ENCODE assay signal across 1 cellular context in the genomic region with DNA sequence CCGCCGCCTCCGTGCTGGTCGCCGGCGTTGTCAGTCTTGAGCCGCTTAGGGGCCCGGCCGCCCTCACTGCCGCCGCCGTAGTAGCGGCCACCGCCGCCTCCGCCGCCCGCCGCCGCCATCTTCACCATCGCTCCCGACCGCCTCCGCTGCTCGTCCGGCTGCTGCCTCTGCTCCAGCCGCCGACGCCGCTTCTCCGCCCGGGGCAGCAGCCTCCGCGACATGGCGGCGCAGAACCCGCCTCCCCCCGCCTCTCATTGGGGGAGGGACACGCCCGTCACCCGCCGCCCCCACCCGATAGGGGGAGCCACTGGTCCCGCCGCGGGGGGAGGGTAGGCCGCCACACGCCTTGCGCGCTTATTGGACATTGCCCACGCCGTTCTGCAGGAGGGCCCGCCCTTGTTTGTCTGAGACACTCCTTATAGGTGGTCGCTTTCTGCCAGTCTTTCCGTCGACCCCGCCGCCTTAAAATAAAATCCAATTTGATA.
TF ChIP-seq lines count a peak whose summit lies in the region.

A gene (minus strand): TSS at position 241 of the 485 bp plus-strand sequence. CDS start 20 bp downstream, at position 221.

TF ChIP-seq in K562, 482 proteins besides CTCF, POLR2A, EP300 and RAD21 (continued from another document and continues in another):
- TF ChIP-seq, protein P1, sequence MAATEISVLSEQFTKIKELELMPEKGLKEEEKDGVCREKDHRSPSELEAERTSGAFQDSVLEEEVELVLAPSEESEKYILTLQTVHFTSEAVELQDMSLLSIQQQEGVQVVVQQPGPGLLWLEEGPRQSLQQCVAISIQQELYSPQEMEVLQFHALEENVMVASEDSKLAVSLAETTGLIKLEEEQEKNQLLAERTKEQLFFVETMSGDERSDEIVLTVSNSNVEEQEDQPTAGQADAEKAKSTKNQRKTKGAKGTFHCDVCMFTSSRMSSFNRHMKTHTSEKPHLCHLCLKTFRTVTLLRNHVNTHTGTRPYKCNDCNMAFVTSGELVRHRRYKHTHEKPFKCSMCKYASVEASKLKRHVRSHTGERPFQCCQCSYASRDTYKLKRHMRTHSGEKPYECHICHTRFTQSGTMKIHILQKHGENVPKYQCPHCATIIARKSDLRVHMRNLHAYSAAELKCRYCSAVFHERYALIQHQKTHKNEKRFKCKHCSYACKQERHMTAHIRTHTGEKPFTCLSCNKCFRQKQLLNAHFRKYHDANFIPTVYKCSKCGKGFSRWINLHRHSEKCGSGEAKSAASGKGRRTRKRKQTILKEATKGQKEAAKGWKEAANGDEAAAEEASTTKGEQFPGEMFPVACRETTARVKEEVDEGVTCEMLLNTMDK (IDR thresholded peaks at IDR 0.05; ENCODE audit: borderline replicate concordance, insufficient read depth, low read depth, low read length, poor library complexity, severe bottlenecking), result peak; percentile 100
- TF ChIP-seq, protein P2, sequence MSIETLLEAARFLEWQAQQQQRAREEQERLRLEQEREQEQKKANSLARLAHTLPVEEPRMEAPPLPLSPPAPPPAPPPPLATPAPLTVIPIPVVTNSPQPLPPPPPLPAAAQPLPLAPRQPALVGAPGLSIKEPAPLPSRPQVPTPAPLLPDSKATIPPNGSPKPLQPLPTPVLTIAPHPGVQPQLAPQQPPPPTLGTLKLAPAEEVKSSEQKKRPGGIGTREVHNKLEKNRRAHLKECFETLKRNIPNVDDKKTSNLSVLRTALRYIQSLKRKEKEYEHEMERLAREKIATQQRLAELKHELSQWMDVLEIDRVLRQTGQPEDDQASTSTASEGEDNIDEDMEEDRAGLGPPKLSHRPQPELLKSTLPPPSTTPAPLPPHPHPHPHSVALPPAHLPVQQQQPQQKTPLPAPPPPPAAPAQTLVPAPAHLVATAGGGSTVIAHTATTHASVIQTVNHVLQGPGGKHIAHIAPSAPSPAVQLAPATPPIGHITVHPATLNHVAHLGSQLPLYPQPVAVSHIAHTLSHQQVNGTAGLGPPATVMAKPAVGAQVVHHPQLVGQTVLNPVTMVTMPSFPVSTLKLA (conservative IDR thresholded peaks at IDR 0.05), result no peak; a peak in 1 of 4 replicates
- TF ChIP-seq ZFX (CRISPR knock-in tag; IDR thresholded peaks at IDR 0.05) (peak; percentile 67), TARDBP (IDR thresholded peaks at IDR 0.05) (no peak), ZNF224 (CRISPR knock-in tag; IDR thresholded peaks at IDR 0.05) (no peak), TOE1 (IDR thresholded peaks at IDR 0.05; ENCODE audit: borderline replicate concordance) (no peak), TOE1 (CRISPR knock-in tag; IDR thresholded peaks at IDR 0.05; ENCODE audit: borderline replicate concordance, low read depth) (peak; percentile 75; the same call in 1 of the 2 replicates), ZNF12 (CRISPR knock-in tag; IDR thresholded peaks at IDR 0.05) (no peak), HLTF (IDR thresholded peaks at IDR 0.05) (no peak), TAF9B (IDR thresholded peaks at IDR 0.05; ENCODE audit: partially characterized antibody) (peak; percentile 45), ZNF79 (CRISPR knock-in tag; IDR thresholded peaks at IDR 0.05; ENCODE audit: low read depth) (no peak), FIP1L1 (IDR thresholded peaks at IDR 0.05; ENCODE audit: low read depth, low read length, poor library complexity, severe bottlenecking) (peak; percentile 88), CAMTA2 (CRISPR knock-in tag; conservative IDR thresholded peaks at IDR 0.05) (0 out of 2 replicates have a peak, but pooled peaks have one; percentile 42), SMAD2 (IDR thresholded peaks at IDR 0.05; ENCODE audit: low read depth, low read length) (no peak), RB1 (IDR thresholded peaks at IDR 0.05; ENCODE audit: low read depth) (peak; percentile 86), HCFC1 (IDR thresholded peaks at IDR 0.05; ENCODE audit: low read depth, low read length) (peak; percentile 59), SETDB1 (IDR thresholded peaks at IDR 0.05; ENCODE audit: low read length) (no peak), JUNB (CRISPR knock-in tag; conservative IDR thresholded peaks at IDR 0.05) (no peak), KAT8 (IDR thresholded peaks at IDR 0.05; ENCODE audit: low read depth) (no peak), SP1 (CRISPR knock-in tag; IDR thresholded peaks at IDR 0.05) (peak; percentile 99), PRMT5 (CRISPR knock-in tag; IDR thresholded peaks at IDR 0.05) (no peak), CHD1 (IDR thresholded peaks at IDR 0.05; ENCODE audit: low read length) (no peak), BACH1 (tag; IDR thresholded peaks at IDR 0.05) (no peak), RBM22 (IDR thresholded peaks at IDR 0.05; ENCODE audit: low read depth, low read length, poor library complexity, severe bottlenecking) (peak; percentile 72), MBD2 (IDR thresholded peaks at IDR 0.05; ENCODE audit: borderline replicate concordance, low read depth) (peak; percentile 96; the same call in 1 of the 2 replicates), NFRKB (IDR thresholded peaks at IDR 0.05; ENCODE audit: low read depth) (peak; percentile 98), BRD9 (IDR thresholded peaks at IDR 0.05; ENCODE audit: low read depth, partially characterized antibody) (no peak)
- TF ChIP-seq, protein P3, sequence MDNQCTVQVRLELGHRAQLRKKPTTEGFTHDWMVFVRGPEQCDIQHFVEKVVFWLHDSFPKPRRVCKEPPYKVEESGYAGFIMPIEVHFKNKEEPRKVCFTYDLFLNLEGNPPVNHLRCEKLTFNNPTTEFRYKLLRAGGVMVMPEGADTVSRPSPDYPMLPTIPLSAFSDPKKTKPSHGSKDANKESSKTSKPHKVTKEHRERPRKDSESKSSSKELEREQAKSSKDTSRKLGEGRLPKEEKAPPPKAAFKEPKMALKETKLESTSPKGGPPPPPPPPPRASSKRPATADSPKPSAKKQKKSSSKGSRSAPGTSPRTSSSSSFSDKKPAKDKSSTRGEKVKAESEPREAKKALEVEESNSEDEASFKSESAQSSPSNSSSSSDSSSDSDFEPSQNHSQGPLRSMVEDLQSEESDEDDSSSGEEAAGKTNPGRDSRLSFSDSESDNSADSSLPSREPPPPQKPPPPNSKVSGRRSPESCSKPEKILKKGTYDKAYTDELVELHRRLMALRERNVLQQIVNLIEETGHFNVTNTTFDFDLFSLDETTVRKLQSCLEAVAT (IDR thresholded peaks at IDR 0.05), result peak in 1 of 2 experiments; percentile 97; a peak in 2 of 4 replicates
- TF ChIP-seq, protein P4, sequence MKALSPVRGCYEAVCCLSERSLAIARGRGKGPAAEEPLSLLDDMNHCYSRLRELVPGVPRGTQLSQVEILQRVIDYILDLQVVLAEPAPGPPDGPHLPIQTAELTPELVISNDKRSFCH (CRISPR knock-in tag; IDR thresholded peaks at IDR 0.05), result no peak
- TF ChIP-seq, protein P4 (tag; IDR thresholded peaks at IDR 0.05), result peak; percentile 60; the same call in 1 of the 2 replicates
- TF ChIP-seq, protein P5, sequence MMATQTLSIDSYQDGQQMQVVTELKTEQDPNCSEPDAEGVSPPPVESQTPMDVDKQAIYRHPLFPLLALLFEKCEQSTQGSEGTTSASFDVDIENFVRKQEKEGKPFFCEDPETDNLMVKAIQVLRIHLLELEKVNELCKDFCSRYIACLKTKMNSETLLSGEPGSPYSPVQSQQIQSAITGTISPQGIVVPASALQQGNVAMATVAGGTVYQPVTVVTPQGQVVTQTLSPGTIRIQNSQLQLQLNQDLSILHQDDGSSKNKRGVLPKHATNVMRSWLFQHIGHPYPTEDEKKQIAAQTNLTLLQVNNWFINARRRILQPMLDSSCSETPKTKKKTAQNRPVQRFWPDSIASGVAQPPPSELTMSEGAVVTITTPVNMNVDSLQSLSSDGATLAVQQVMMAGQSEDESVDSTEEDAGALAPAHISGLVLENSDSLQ (IDR thresholded peaks at IDR 0.05), result peak; percentile 100
- TF ChIP-seq, protein P6, sequence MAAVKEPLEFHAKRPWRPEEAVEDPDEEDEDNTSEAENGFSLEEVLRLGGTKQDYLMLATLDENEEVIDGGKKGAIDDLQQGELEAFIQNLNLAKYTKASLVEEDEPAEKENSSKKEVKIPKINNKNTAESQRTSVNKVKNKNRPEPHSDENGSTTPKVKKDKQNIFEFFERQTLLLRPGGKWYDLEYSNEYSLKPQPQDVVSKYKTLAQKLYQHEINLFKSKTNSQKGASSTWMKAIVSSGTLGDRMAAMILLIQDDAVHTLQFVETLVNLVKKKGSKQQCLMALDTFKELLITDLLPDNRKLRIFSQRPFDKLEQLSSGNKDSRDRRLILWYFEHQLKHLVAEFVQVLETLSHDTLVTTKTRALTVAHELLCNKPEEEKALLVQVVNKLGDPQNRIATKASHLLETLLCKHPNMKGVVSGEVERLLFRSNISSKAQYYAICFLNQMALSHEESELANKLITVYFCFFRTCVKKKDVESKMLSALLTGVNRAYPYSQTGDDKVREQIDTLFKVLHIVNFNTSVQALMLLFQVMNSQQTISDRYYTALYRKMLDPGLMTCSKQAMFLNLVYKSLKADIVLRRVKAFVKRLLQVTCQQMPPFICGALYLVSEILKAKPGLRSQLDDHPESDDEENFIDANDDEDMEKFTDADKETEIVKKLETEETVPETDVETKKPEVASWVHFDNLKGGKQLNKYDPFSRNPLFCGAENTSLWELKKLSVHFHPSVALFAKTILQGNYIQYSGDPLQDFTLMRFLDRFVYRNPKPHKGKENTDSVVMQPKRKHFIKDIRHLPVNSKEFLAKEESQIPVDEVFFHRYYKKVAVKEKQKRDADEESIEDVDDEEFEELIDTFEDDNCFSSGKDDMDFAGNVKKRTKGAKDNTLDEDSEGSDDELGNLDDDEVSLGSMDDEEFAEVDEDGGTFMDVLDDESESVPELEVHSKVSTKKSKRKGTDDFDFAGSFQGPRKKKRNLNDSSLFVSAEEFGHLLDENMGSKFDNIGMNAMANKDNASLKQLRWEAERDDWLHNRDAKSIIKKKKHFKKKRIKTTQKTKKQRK (IDR thresholded peaks at IDR 0.05; ENCODE audit: borderline replicate concordance, low read depth, low read length), result peak; percentile 94
- TF ChIP-seq, protein P7, sequence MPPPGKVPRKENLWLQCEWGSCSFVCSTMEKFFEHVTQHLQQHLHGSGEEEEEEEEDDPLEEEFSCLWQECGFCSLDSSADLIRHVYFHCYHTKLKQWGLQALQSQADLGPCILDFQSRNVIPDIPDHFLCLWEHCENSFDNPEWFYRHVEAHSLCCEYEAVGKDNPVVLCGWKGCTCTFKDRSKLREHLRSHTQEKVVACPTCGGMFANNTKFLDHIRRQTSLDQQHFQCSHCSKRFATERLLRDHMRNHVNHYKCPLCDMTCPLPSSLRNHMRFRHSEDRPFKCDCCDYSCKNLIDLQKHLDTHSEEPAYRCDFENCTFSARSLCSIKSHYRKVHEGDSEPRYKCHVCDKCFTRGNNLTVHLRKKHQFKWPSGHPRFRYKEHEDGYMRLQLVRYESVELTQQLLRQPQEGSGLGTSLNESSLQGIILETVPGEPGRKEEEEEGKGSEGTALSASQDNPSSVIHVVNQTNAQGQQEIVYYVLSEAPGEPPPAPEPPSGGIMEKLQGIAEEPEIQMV (tag; conservative IDR thresholded peaks at IDR 0.05; ENCODE audit: low read depth), result no peak
- TF ChIP-seq, protein P8, sequence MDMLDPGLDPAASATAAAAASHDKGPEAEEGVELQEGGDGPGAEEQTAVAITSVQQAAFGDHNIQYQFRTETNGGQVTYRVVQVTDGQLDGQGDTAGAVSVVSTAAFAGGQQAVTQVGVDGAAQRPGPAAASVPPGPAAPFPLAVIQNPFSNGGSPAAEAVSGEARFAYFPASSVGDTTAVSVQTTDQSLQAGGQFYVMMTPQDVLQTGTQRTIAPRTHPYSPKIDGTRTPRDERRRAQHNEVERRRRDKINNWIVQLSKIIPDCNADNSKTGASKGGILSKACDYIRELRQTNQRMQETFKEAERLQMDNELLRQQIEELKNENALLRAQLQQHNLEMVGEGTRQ (CRISPR knock-in tag; IDR thresholded peaks at IDR 0.05), result no peak
- TF ChIP-seq, protein P9, sequence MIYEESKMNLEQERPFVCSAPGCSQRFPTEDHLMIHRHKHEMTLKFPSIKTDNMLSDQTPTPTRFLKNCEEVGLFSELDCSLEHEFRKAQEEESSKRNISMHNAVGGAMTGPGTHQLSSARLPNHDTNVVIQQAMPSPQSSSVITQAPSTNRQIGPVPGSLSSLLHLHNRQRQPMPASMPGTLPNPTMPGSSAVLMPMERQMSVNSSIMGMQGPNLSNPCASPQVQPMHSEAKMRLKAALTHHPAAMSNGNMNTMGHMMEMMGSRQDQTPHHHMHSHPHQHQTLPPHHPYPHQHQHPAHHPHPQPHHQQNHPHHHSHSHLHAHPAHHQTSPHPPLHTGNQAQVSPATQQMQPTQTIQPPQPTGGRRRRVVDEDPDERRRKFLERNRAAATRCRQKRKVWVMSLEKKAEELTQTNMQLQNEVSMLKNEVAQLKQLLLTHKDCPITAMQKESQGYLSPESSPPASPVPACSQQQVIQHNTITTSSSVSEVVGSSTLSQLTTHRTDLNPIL (CRISPR knock-in tag; IDR thresholded peaks at IDR 0.05), result no peak
- TF ChIP-seq, protein P10, sequence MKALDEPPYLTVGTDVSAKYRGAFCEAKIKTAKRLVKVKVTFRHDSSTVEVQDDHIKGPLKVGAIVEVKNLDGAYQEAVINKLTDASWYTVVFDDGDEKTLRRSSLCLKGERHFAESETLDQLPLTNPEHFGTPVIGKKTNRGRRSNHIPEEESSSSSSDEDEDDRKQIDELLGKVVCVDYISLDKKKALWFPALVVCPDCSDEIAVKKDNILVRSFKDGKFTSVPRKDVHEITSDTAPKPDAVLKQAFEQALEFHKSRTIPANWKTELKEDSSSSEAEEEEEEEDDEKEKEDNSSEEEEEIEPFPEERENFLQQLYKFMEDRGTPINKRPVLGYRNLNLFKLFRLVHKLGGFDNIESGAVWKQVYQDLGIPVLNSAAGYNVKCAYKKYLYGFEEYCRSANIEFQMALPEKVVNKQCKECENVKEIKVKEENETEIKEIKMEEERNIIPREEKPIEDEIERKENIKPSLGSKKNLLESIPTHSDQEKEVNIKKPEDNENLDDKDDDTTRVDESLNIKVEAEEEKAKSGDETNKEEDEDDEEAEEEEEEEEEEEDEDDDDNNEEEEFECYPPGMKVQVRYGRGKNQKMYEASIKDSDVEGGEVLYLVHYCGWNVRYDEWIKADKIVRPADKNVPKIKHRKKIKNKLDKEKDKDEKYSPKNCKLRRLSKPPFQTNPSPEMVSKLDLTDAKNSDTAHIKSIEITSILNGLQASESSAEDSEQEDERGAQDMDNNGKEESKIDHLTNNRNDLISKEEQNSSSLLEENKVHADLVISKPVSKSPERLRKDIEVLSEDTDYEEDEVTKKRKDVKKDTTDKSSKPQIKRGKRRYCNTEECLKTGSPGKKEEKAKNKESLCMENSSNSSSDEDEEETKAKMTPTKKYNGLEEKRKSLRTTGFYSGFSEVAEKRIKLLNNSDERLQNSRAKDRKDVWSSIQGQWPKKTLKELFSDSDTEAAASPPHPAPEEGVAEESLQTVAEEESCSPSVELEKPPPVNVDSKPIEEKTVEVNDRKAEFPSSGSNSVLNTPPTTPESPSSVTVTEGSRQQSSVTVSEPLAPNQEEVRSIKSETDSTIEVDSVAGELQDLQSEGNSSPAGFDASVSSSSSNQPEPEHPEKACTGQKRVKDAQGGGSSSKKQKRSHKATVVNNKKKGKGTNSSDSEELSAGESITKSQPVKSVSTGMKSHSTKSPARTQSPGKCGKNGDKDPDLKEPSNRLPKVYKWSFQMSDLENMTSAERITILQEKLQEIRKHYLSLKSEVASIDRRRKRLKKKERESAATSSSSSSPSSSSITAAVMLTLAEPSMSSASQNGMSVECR (CRISPR knock-in tag; IDR thresholded peaks at IDR 0.05), result peak; percentile 45; the same call in 1 of the 2 replicates
